Comparison of ENCODE assay signal across 1 cellular context in the genomic region with DNA sequence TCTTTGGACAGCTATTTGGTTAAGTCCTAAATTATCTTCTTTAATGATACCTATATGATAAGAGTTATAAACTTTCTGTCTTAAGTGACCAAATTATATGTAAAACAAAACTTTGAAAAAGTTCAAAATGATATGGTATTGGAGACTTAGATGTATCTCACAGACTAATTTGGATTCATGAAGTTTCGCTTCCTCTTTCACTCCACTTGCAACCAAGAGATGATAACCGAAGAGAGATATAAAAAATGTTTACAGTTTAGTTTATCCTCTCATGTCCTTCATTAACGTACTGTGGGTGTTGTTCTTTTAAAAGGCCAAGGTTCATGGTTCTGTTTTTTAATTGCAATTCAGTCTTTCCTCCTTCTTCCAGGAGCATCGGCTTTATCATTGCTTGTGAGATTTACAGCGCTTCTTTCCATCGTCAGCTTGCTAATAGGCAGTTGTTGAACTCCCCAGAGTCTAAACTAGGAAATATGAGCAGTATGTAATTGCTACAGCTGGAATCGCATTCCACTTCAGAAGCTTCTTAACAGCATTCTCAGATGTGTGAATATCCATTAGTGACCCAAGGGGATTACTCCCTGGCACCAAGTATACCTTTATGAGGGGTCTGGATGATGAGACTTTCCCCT.
TF ChIP-seq lines count a peak whose summit lies in the region.

No MANE protein-coding gene starts in this region.

TF ChIP-seq in liver, 16 proteins besides CTCF, POLR2A, EP300 and RAD21 (continued from another document):
- TF ChIP-seq, protein P1, sequence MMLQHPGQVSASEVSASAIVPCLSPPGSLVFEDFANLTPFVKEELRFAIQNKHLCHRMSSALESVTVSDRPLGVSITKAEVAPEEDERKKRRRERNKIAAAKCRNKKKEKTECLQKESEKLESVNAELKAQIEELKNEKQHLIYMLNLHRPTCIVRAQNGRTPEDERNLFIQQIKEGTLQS (IDR thresholded peaks at IDR 0.05), result no peak
- TF ChIP-seq HNF4A (conservative IDR thresholded peaks at IDR 0.05) (no peak), REST (IDR thresholded peaks at IDR 0.05) (no peak), RXRA (IDR thresholded peaks at IDR 0.05) (peak in 1 of 2 donors; percentile 18)
- TF ChIP-seq, protein P2, sequence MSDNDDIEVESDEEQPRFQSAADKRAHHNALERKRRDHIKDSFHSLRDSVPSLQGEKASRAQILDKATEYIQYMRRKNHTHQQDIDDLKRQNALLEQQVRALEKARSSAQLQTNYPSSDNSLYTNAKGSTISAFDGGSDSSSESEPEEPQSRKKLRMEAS (IDR thresholded peaks at IDR 0.05), result no peak
